ENCODE assay signal across 21 cellular contexts in the genomic region with DNA sequence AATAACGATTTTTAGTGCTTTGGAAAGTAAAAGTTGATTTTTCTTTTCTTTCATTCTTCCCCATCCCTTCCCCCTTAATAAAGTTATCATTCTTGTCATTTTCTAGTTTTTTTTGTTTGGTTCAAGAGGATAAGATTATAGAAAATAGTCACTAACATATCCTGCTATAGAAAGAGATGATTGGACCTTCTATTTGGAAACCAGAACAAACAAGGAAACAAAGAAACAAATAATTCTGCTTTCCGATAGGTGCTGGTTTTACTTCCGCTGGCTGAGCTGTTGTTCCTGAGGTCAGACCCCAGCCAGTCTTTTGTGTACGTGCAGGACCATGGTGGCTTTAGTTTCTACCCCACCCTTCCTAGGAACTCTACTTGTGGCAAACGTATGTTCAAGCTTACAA. TPM values are rescaled to one million over a fixed set of nuclear protein-coding genes. Genes with fewer than 3 reads are reported as not detected.
"Had no signal": no experiment of that assay in that cellular context is flagged by ENCODE, and none has a peak within 500 bp of the region (broad histone marks: within the 10 kb centered on the region; RNA-seq: fewer than 3 reads in every experiment).

CDH26 (plus strand) TSS at position 301 of the 400 bp plus-strand sequence. CDS start 304 bp downstream, outside the sequence.

- DNase-seq: activated CD4-positive, alpha-beta T cell treated with anti-CD3 and anti-CD28 coated beads, Interleukin-2, amount 50 U/mL, for 1 hour; activated CD8-positive, alpha-beta memory T cell treated with anti-CD3 and anti-CD28 coated beads, Interleukin-2, amount 50 U/mL, for 48 hours; activated effector memory CD4-positive, alpha-beta T cell treated with anti-CD3 and anti-CD28 coated beads, Interleukin-2, amount 50 U/mL, for 16 hours; activated naive CD4-positive, alpha-beta T cell treated with anti-CD3 and anti-CD28 coated beads, Interleukin-2, amount 50 U/mL, for 16 hours; activated T-cell treated with anti-CD3 and anti-CD28 coated beads, Interleukin-2, amount 50 U/mL, for 48 hours; cerebellar nuclear complex; effector CD4-positive, alpha-beta T cell; gastrocnemius medialis; head of caudate nucleus; kidney; left lung; midbrain; nephron progenitor cell; stimulated activated CD4-positive, alpha-beta T cell treated with anti-CD3 and anti-CD28 coated beads, Interleukin-2, amount 100 ng/mL, for 24 hours; stimulated activated naive CD8-positive, alpha-beta T cell treated with anti-CD3 and anti-CD28 coated beads, Interleukin-15, Interleukin-2, amounts not matched to agents 100 U/mL and 50 U/mL, for 24 hours; substantia nigra; transverse colon had no signal

- H3K27me3 ChIP-seq: ascending aorta, gastrocnemius medialis, left lung, right atrium auricular region had no signal

- H3K4me3 Mint-ChIP-seq: nephron progenitor cell had no signal

- H3K9me3 ChIP-seq: ascending aorta, gastrocnemius medialis, left lung, right atrium auricular region, transverse colon had no signal

- H3K4me1 ChIP-seq: ascending aorta, left lung, right atrium auricular region had no signal

- H3K4me3 ChIP-seq: ascending aorta, gastrocnemius medialis, left lung, right atrium auricular region, transverse colon had no signal

- ATAC-seq: activated CD4-positive, CD25-positive, alpha-beta regulatory T cell treated with anti-CD3 and anti-CD28 coated beads, Interleukin-2, amount 50 U/mL, for 24 hours; esophagus mucosa; gastrocnemius medialis; left lung; stimulated activated naive CD8-positive, alpha-beta T cell treated with anti-CD3 and anti-CD28 coated beads, Interleukin-15, Interleukin-2, amounts not matched to agents 100 U/mL and 50 U/mL, for 24 hours had no signal

- H3K4me1 Mint-ChIP-seq: nephron progenitor cell had no signal

- H3K36me3 ChIP-seq: ascending aorta, gastrocnemius medialis, right atrium auricular region, transverse colon had no signal

- H3K27ac Mint-ChIP-seq: nephron progenitor cell had no signal

- H3K9me3 Mint-ChIP-seq: nephron progenitor cell had no signal

- H3K27ac ChIP-seq: ascending aorta, gastrocnemius medialis, left lung, right atrium auricular region, transverse colon had no signal

RNA-seq across cellular contexts. Expression of gene CDH26, which starts in this region (rescaled TPM):
- total RNA-seq: ascending aorta had no signal
